In the genomic region with DNA sequence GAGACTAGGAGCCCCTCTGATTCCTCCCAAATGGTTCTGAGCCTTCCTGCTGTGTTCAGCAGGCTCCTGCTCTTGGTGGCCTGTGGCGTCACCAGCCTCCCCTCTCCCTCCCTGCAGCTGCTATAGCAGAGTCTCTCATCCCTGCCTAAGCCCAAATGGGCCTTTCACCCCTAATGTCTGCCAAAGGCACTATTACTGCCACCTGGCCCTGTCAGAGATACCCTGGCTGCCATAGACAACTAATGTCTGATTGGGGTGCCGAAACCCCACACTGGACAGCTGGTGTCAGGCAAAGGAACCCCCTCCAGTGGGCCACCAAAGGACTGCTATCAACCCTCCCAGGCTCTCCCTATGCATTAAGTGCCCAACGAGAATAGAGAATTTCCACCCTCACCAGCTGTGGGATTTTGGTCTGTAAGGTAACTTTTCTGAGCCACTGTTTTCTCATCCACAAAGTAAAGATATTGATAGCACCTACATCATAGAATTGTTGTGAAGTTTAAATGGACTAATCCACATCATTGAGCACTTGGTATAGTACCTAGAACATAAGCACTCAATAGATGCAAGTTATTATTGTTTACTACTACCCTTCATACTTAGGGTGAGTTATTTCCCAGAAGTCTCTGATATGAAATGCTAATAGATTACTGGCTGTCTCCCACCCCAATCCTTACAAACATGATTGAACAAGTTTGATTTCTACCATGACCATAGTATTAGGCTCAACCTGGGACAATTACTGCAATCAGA, we compare ENCODE assay signal across 32 cellular contexts.
"Had no signal": no experiment of that assay in that cellular context is flagged by ENCODE, and none has a peak within 500 bp of the region (broad histone marks: within the 10 kb centered on the region; RNA-seq: fewer than 3 reads in every experiment).

No MANE protein-coding gene starts in this region.

- H3K36me3 ChIP-seq: esophagus muscularis mucosa, gastroesophageal sphincter, heart right ventricle, lower lobe of right lung, sigmoid colon, spleen, tibial artery, upper lobe of left lung had no signal

- FAIRE-seq: colon, islet of Langerhans, urothelium cell line had no signal

- H3K4me3 ChIP-seq: esophagus muscularis mucosa, gastroesophageal sphincter, heart right ventricle, lower lobe of right lung, mucosa of descending colon, psoas muscle, sigmoid colon, skin epidermis, spleen, testis, tibial artery, upper lobe of left lung had no signal

- H3K4me1 ChIP-seq: esophagus muscularis mucosa, foreskin keratinocyte, gastroesophageal sphincter, lower lobe of right lung, psoas muscle, sigmoid colon, spleen, tibial artery, upper lobe of left lung had no signal

- H3K36me3 Mint-ChIP-seq: memory B cell; mesothelial cell of epicardium; stimulated activated memory B cell treated with anti-CD40 and anti-IgM and Interleukin-4, amounts not matched to agents 10 μg/mL and 1 μg/mL and 100 μg/mL, for 72 hours had no signal

- H3K27me3 ChIP-seq: esophagus muscularis mucosa, foreskin keratinocyte, gastroesophageal sphincter, sigmoid colon, testis, tibial artery, upper lobe of left lung had no signal

- H3K27ac Mint-ChIP-seq: endodermal cell; memory B cell; mesothelial cell of epicardium; naive thymus-derived CD4-positive, alpha-beta T cell; nephron progenitor cell; stimulated activated memory B cell treated with anti-CD40 and anti-IgM and Interleukin-4, amounts not matched to agents 10 μg/mL and 1 μg/mL and 100 μg/mL, for 72 hours had no signal

- H3K4me1 Mint-ChIP-seq: memory B cell; stimulated activated memory B cell treated with anti-CD40 and anti-IgM and Interleukin-4, amounts not matched to agents 10 μg/mL and 1 μg/mL and 100 μg/mL, for 72 hours had no signal

- DNase-seq: effector CD8-positive, alpha-beta T cell; endodermal cell; glutamatergic neuron; heart right ventricle; hippocampal formation; left colon; left ventricle myocardium superior; lower lobe of right lung; mucosa of descending colon; naive thymus-derived CD4-positive, alpha-beta T cell; nephron progenitor cell; nucleus accumbens; psoas muscle; right cardiac atrium; sigmoid colon; spleen; stimulated activated CD4-positive, alpha-beta T cell treated with anti-CD3 and anti-CD28 coated beads, Interleukin-4, amount 100 ng/mL, for 4 hours; stimulated activated naive CD8-positive, alpha-beta T cell treated with anti-CD3 and anti-CD28 coated beads, Interleukin-15, Interleukin-2, amounts not matched to agents 100 U/mL and 50 U/mL, for 24 hours; substantia nigra; testis; tibial artery; upper lobe of left lung had no signal

- H3K9me3 Mint-ChIP-seq: memory B cell; stimulated activated memory B cell treated with anti-CD40 and anti-IgM and Interleukin-4, amounts not matched to agents 10 μg/mL and 1 μg/mL and 100 μg/mL, for 72 hours had no signal

- H3K27me3 Mint-ChIP-seq: naive thymus-derived CD4-positive, alpha-beta T cell had no signal

- H3K27ac ChIP-seq: esophagus muscularis mucosa, foreskin keratinocyte, gastroesophageal sphincter, heart right ventricle, lower lobe of right lung, psoas muscle, sigmoid colon, skin epidermis, spleen, testis, tibial artery, upper lobe of left lung had no signal

- H3K9me3 ChIP-seq: esophagus muscularis mucosa, gastroesophageal sphincter, heart right ventricle, lower lobe of right lung, mucosa of descending colon, psoas muscle, sigmoid colon, spleen, testis, tibial artery, upper lobe of left lung had no signal

- H3K4me3 Mint-ChIP-seq: endodermal cell; memory B cell; mesothelial cell of epicardium; naive thymus-derived CD4-positive, alpha-beta T cell; nephron progenitor cell; stimulated activated memory B cell treated with anti-CD40 and anti-IgM and Interleukin-4, amounts not matched to agents 10 μg/mL and 1 μg/mL and 100 μg/mL, for 72 hours had no signal
